In genomic region chr3:50192689-50193141, GRCh38 we compare ENCODE assay signal across 8 cellular contexts. TPM values are rescaled to one million over a fixed set of nuclear protein-coding genes. Genes with fewer than 3 reads are reported as not detected.
DNase-seq lines count a peak whose midpoint lies in the region; ATAC-seq and TF ChIP-seq lines count a peak whose summit lies in the region.

No MANE protein-coding gene starts in this region.

- H3K36me3 ChIP-seq in adrenal gland (replicated peaks in 1 of 2) = no peaks in the 10 kb centered on the region
- H3K36me3 ChIP-seq in gastrocnemius medialis = no peaks in the 10 kb centered on the region

- 2 to 10% (median 8%) methylated on average over 12 to 21 of the region's 21 CpGs; no CpG with 5 or more reads in 1 of the 4 donors for WGBS in adrenal gland, 4 donors
- 15% methylated on average over 21 of the region's 21 CpGs for WGBS in right cardiac atrium

- H3K4me3 ChIP-seq in adrenal gland = no peak overlapping the region
- no peak overlapping the region for H3K4me3 ChIP-seq in right cardiac atrium (ENCODE audit: low read length)
- peak overlapping the region in 1 of 4 donors; percentile 25 for H3K4me3 ChIP-seq in gastrocnemius medialis

- TF ChIP-seq POLR2A in adrenal gland (IDR thresholded peaks at IDR 0.05) (no peak), gastrocnemius medialis (IDR thresholded peaks at IDR 0.05) (no peak)

- DNase-seq in EL (peak; percentile 51), LoVo (ENCODE audit: low spot score) (peak; percentile 57), T-helper 2 cell (peak; percentile 63 to 81 (median 70)), adrenal gland (peak; percentile 45 to 89 (median 71)), right cardiac atrium (peak; percentile 57 to 88 (median 84)), gastrocnemius medialis (peak in 1 of 2 donors; percentile 47), DMS114 treated with DMSO at 0.1 percent for 48 hours (lab: John Stamatoyannopoulos, UW; ENCODE audit: unreplicated experiment) (no peak)

- intact Hi-C loops in adrenal gland (cut with DNase I) (loop anchor here (2.0 to 5.0 kb wide), 4 partner anchors 32 to 85 kb away; partner anchors contain the start of gene LSMEM2 (in 1 of the 2)), right cardiac atrium (cut with DNase I) (loop anchor here (2.0 to 5.0 kb wide), 5 partner anchors 32 to 80 kb away; no protein-coding TSS in a partner anchor), gastrocnemius medialis (cut with DNase I; ENCODE audit: low total_unique reads) (loop anchor here (1.0 kb wide), 1 partner anchor 81 kb away; no protein-coding TSS in a partner anchor)

- H3K27me3 ChIP-seq in adrenal gland (peaks cover 25% of the 10 kb centered on the region), right cardiac atrium (ENCODE audit: control insufficient read depth, insufficient read depth) (no peaks in the 10 kb centered on the region), gastrocnemius medialis (peaks cover 15 to 18% (median 16%) of the 10 kb centered on the region in 3 donors)

- H3K4me1 ChIP-seq in adrenal gland (replicated peaks in 1 of 2) (peaks cover 0 to 7% of the 10 kb centered on the region in 2 donors), right cardiac atrium (ENCODE audit: control insufficient read depth, insufficient read depth, low read length) (no peaks in the 10 kb centered on the region), gastrocnemius medialis (peaks cover 12 to 22% of the 10 kb centered on the region in 2 donors)

- H3K9me3 ChIP-seq in adrenal gland (replicated peaks in 1 of 3) = no peaks in the 10 kb centered on the region
- no peaks in the 10 kb centered on the region for H3K9me3 ChIP-seq in right cardiac atrium (ENCODE audit: control insufficient read depth, low read length)
- H3K9me3 ChIP-seq in gastrocnemius medialis = no peaks in the 10 kb centered on the region

- in situ Hi-C loops in gastrocnemius medialis (cut with MboI; ENCODE audit: low sequenced_read_pairs in 4 of 4) = no loop called here

- peak; percentile 82 to 91 (median 90) for TF ChIP-seq CTCF in adrenal gland (IDR thresholded peaks at IDR 0.05)
- TF ChIP-seq CTCF in gastrocnemius medialis (IDR thresholded peaks at IDR 0.05 in 4 of 5, conservative IDR thresholded peaks at IDR 0.05 in 1 of 5) = peak; percentile 87 to 93 (median 93)

- H3K27ac ChIP-seq in adrenal gland (no peak overlapping the region), right cardiac atrium (ENCODE audit: low read length) (no peak overlapping the region), gastrocnemius medialis (no peak overlapping the region)

- ATAC-seq in right cardiac atrium = peak in 1 of 2 donors; percentile 5
- peak; percentile 39 to 45 for ATAC-seq in gastrocnemius medialis
- no peak for ATAC-seq in HG03439 (IDR thresholded peaks at IDR 0.05; ENCODE audit: unreplicated experiment)

RNA-seq across cellular contexts. Expression of gene GNAT1, which starts 1.3 kb away (rescaled TPM):
- total RNA-seq in adrenal gland (not detected), right cardiac atrium (not detected), gastrocnemius medialis (not detected)
- polyA plus RNA-seq in adrenal gland (not detected), right cardiac atrium (not detected)

RNA-seq across cellular contexts. Expression of gene SLC38A3, which starts 12.4 kb away (rescaled TPM):
- total RNA-seq in adrenal gland (10 to 100 TPM in 1 of 8 donors, under 1 TPM in 5, not detected in 2; 0.07 to 48.8 (median 0.43) TPM), right cardiac atrium (10 to 100 TPM in 1 of 4 donors, 1 to 10 TPM in 3; 5.0 to 10.4 (median 8.9) TPM), gastrocnemius medialis (1 to 10 TPM; 1.9 to 8.9 (median 5.0) TPM)
- polyA plus RNA-seq in adrenal gland (under 1 TPM; 0.05 to 0.30 (median 0.08) TPM), right cardiac atrium (5.4 TPM)

RNA-seq across cellular contexts. Expression of gene SEMA3F, which starts 37.6 kb away (rescaled TPM):
- total RNA-seq in adrenal gland (10 to 100 TPM in 6 of 8 donors, 1 to 10 TPM in 2; 9.0 to 21.1 (median 13.6) TPM), right cardiac atrium (10 to 100 TPM in 2 of 4 donors, 1 to 10 TPM in 2; 7.3 to 15.2 (median 9.4) TPM), gastrocnemius medialis (10 to 100 TPM in 1 of 4 donors, 1 to 10 TPM in 3; 5.2 to 40.1 (median 7.5) TPM)
- polyA plus RNA-seq in adrenal gland (10 to 100 TPM in 2 of 3 donors, 1 to 10 TPM in 1; 7.3 to 16.7 (median 14.5) TPM), right cardiac atrium (10.2 TPM)

RNA-seq across cellular contexts. Expression of gene GNAI2, which starts 43.3 kb away (rescaled TPM):
- total RNA-seq in adrenal gland (100 to 1,000 TPM; 109 to 275 (median 206) TPM), right cardiac atrium (100 to 1,000 TPM; 129 to 149 (median 148) TPM), gastrocnemius medialis (10 to 100 TPM; 26.7 to 67.8 (median 39.8) TPM)
- polyA plus RNA-seq in adrenal gland (100 to 1,000 TPM; 133 to 163 (median 157) TPM), right cardiac atrium (122 TPM)
